20 cellular contexts compared by ENCODE assay signal in the genomic region with DNA sequence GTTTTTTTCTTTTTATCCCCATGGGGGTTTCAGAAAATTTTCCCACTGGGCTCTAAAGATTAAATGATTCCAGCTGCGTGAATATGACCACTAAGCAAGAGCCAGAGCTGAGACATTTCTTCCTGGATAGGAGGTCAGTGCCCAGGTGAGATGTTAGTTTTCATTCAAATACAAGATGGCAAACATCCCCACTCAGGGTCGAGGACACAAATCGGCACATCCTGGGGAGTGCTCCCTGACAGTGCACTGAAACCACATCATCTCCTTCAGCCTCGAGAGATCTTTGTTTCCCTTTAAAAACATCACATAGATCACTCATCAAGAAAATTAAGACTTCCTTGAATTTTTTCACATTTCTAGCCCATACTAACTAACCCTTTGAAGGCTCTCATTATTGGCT.
DNase-seq lines count a peak whose midpoint lies in the region; ATAC-seq and TF ChIP-seq lines count a peak whose summit lies in the region.
"Had no signal": no experiment of that assay in that cellular context is flagged by ENCODE, and none has a peak within 500 bp of the region (broad histone marks: within the 10 kb centered on the region; RNA-seq: fewer than 3 reads in every experiment).

No MANE protein-coding gene starts in this region.

- peak overlapping the region; percentile 77 for H3K27ac Mint-ChIP-seq in activated T-helper 1 cell treated with anti-CD3 and anti-CD28 coated beads, Interleukin-12 subunit alpha, Interleukin-12 subunit beta, Interleukin-2, Interleukin-4 antibody, amounts not matched to agents 30 ng/mL and 10 ng/mL and 1 ng/mL, durations not matched to agents 14 hours and 24 hours and 36 hours
- H3K27ac Mint-ChIP-seq in neural progenitor cell, result peak overlapping the region; percentile 97
- H3K27ac Mint-ChIP-seq: CD4-positive, CD25-positive, alpha-beta regulatory T cell; H9; stimulated activated naive B cell treated with anti-CD40 and anti-IgM and Interleukin-4, amounts not matched to agents 10 μg/mL and 1 μg/mL and 100 μg/mL, for 72 hours had no signal

- intact Hi-C loops in activated T-helper 1 cell treated with anti-CD3 and anti-CD28 coated beads, Interleukin-12 subunit alpha, Interleukin-12 subunit beta, Interleukin-2, Interleukin-4 antibody, amounts not matched to agents 30 ng/mL and 10 ng/mL and 1 ng/mL, durations not matched to agents 14 hours and 24 hours and 36 hours (cut with micrococcal nuclease), result loop anchor here (1.0 to 10.0 kb wide), 2 partner anchors 50 to 108 kb away; no protein-coding TSS in a partner anchor
- intact Hi-C loops in right lobe of liver (cut with DNase I), result no loop called here

- H3K27me3 Mint-ChIP-seq in activated T-helper 1 cell treated with anti-CD3 and anti-CD28 coated beads, Interleukin-12 subunit alpha, Interleukin-12 subunit beta, Interleukin-2, Interleukin-4 antibody, amounts not matched to agents 30 ng/mL and 10 ng/mL and 1 ng/mL, durations not matched to agents 14 hours and 24 hours and 36 hours (ENCODE audit: insufficient read depth), result peaks cover 14% of the 10 kb centered on the region
- H3K27me3 Mint-ChIP-seq in neural progenitor cell (ENCODE audit: insufficient read depth, low read depth), result peaks cover 8% of the 10 kb centered on the region

- peaks cover 20% of the 10 kb centered on the region for H3K4me1 Mint-ChIP-seq in activated T-helper 1 cell treated with anti-CD3 and anti-CD28 coated beads, Interleukin-12 subunit alpha, Interleukin-12 subunit beta, Interleukin-2, Interleukin-4 antibody, amounts not matched to agents 30 ng/mL and 10 ng/mL and 1 ng/mL, durations not matched to agents 14 hours and 24 hours and 36 hours (ENCODE audit: low read depth)
- peaks cover 72% of the 10 kb centered on the region for H3K4me1 Mint-ChIP-seq in neural progenitor cell
- H3K4me1 Mint-ChIP-seq: naive B cell had no signal

- H3K27me3 ChIP-seq in neural progenitor cell (no peaks in the 10 kb centered on the region), right lobe of liver (no peaks in the 10 kb centered on the region)
- H3K27me3 ChIP-seq: adrenal gland, right atrium auricular region had no signal

- no peaks in the 10 kb centered on the region for H3K9me3 Mint-ChIP-seq in activated T-helper 1 cell treated with anti-CD3 and anti-CD28 coated beads, Interleukin-12 subunit alpha, Interleukin-12 subunit beta, Interleukin-2, Interleukin-4 antibody, amounts not matched to agents 30 ng/mL and 10 ng/mL and 1 ng/mL, durations not matched to agents 14 hours and 24 hours and 36 hours
- H3K9me3 Mint-ChIP-seq in neural progenitor cell, result peaks cover 4% of the 10 kb centered on the region
- H3K9me3 Mint-ChIP-seq: H9; stimulated activated naive B cell treated with anti-CD40 and anti-IgM and Interleukin-4, amounts not matched to agents 10 μg/mL and 1 μg/mL and 100 μg/mL, for 72 hours had no signal

- H3K4me3 ChIP-seq in neural progenitor cell, result no peak overlapping the region
- H3K4me3 ChIP-seq in right lobe of liver, result no peak overlapping the region
- H3K4me3 ChIP-seq: adrenal gland, right atrium auricular region had no signal

- DNase-seq in DMS 273 (lab: John Stamatoyannopoulos, UW; ENCODE audit: unreplicated experiment), result peak; percentile 49
- DNase-seq in DMS 273 treated with DMSO at 0.1 percent for 48 hours (lab: John Stamatoyannopoulos, UW), result no peak
- DNase-seq in activated T-helper 1 cell treated with anti-CD3 and anti-CD28 coated beads, Interleukin-12 subunit alpha, Interleukin-12 subunit beta, Interleukin-2, Interleukin-4 antibody, amounts not matched to agents 30 ng/mL and 10 ng/mL and 1 ng/mL, durations not matched to agents 14 hours and 24 hours and 36 hours (ENCODE audit: low spot score), result no peak
- DNase-seq in neural progenitor cell (ENCODE audit: low spot score), result no peak
- no peak for DNase-seq in right lobe of liver
- DNase-seq in dermis blood vessel endothelial cell, result no peak
- DNase-seq: H9; hippocampal formation; left colon; naive B cell; NCI-H2081 treated with DMSO at 0.1 percent for 48 hours; NK-92 treated with Interleukin-12 subunit alpha and Interleukin-12 subunit beta, amount 100 ng/mL, for 24 hours; SHP77 treated with DMSO at 0.1 percent for 48 hours; stimulated activated naive B cell treated with anti-CD40 and anti-IgM and Interleukin-4, amounts not matched to agents 10 μg/mL and 1 μg/mL and 100 μg/mL, for 72 hours had no signal

- TF ChIP-seq CTCF in neural progenitor cell (IDR thresholded peaks at IDR 0.05), result no peak
- TF ChIP-seq CTCF in right lobe of liver (IDR thresholded peaks at IDR 0.05), result no peak

- H4K20me1 ChIP-seq in neural progenitor cell (ENCODE audit: low read depth), result no peaks in the 10 kb centered on the region

- H3K9ac ChIP-seq in neural progenitor cell, result no peak overlapping the region

- H3K36me3 ChIP-seq in neural progenitor cell (no peaks in the 10 kb centered on the region), right lobe of liver (no peaks in the 10 kb centered on the region)
- H3K36me3 ChIP-seq: adrenal gland, right atrium auricular region had no signal

- no peak for TF ChIP-seq POLR2A in right lobe of liver (IDR thresholded peaks at IDR 0.05)

- no peaks in the 10 kb centered on the region for H3K9me3 ChIP-seq in neural progenitor cell (ENCODE audit: low read depth)
- no peaks in the 10 kb centered on the region for H3K9me3 ChIP-seq in right lobe of liver
- H3K9me3 ChIP-seq: adrenal gland, right atrium auricular region had no signal

- H3K79me2 ChIP-seq in neural progenitor cell (ENCODE audit: low read depth), result no peaks in the 10 kb centered on the region

- H3K4me2 ChIP-seq in neural progenitor cell, result no peak overlapping the region

- peak; percentile 13 for ATAC-seq in HG02938 (IDR thresholded peaks at IDR 0.05; ENCODE audit: unreplicated experiment)
- ATAC-seq in HG02885 (IDR thresholded peaks at IDR 0.05; ENCODE audit: poor library complexity, unreplicated experiment), result no peak
- no peak for ATAC-seq in right lobe of liver
- ATAC-seq: left colon had no signal

- H3K4me1 ChIP-seq in neural progenitor cell, result peaks cover 16% of the 10 kb centered on the region
- H3K4me1 ChIP-seq in right lobe of liver, result no peaks in the 10 kb centered on the region
- H3K4me1 ChIP-seq: adrenal gland had no signal

- no peak overlapping the region for H2AFZ ChIP-seq in neural progenitor cell (replicated peaks)

- no peaks in the 10 kb centered on the region for H3F3A ChIP-seq in neural progenitor cell (ENCODE audit: low read depth)

- H3K27ac ChIP-seq in neural progenitor cell, result no peak overlapping the region
- no peak overlapping the region for H3K27ac ChIP-seq in right lobe of liver
- H3K27ac ChIP-seq: 22Rv1, right atrium auricular region had no signal

- no peaks in the 10 kb centered on the region for H3K36me3 Mint-ChIP-seq in activated T-helper 1 cell treated with anti-CD3 and anti-CD28 coated beads, Interleukin-12 subunit alpha, Interleukin-12 subunit beta, Interleukin-2, Interleukin-4 antibody, amounts not matched to agents 30 ng/mL and 10 ng/mL and 1 ng/mL, durations not matched to agents 14 hours and 24 hours and 36 hours (ENCODE audit: low read depth)
- peaks cover 4% of the 10 kb centered on the region for H3K36me3 Mint-ChIP-seq in neural progenitor cell
- H3K36me3 Mint-ChIP-seq: CD4-positive, CD25-positive, alpha-beta regulatory T cell; naive B cell; stimulated activated naive B cell treated with anti-CD40 and anti-IgM and Interleukin-4, amounts not matched to agents 10 μg/mL and 1 μg/mL and 100 μg/mL, for 72 hours had no signal

- WGBS in right lobe of liver (ENCODE audit: insufficient coverage, low coverage, low lambda C conversion rate, missing lambda C conversion rate), result 32% methylated on average over 4 of the region's 4 CpGs

- peak overlapping the region; percentile 54 for H3K4me3 Mint-ChIP-seq in activated T-helper 1 cell treated with anti-CD3 and anti-CD28 coated beads, Interleukin-12 subunit alpha, Interleukin-12 subunit beta, Interleukin-2, Interleukin-4 antibody, amounts not matched to agents 30 ng/mL and 10 ng/mL and 1 ng/mL, durations not matched to agents 14 hours and 24 hours and 36 hours
- peak overlapping the region; percentile 65 for H3K4me3 Mint-ChIP-seq in neural progenitor cell
- H3K4me3 Mint-ChIP-seq: H9; naive B cell; stimulated activated naive B cell treated with anti-CD40 and anti-IgM and Interleukin-4, amounts not matched to agents 10 μg/mL and 1 μg/mL and 100 μg/mL, for 72 hours had no signal
